In the genomic region with DNA sequence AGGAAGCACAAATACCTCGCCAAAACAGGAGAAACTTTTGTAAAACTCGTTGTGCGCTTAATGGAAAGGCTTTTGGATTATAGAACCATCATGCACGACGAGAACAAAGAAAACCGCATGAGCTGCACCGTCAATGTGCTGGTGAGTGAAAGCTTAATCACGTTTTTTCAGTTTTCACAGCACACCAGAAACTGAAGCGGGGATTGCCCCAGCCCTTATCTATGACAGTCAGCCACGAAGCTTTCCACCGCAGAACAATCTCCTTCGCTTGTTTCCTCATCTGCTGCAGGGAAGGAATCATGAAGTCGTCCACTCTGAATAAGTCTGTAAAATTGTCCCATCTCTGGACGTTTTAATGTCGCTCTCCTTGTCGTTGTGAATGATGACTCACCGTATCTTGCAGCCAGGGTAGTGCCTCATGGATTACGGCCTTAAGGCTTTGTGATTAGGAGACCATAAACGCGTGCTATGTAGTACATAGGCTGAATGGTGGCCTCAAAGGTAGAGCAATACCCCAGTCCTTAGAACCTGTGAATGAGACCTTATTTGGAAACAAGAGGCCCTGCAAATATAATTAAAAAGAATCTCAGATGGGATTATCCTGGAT, we compare ENCODE assay signal across 23 cellular contexts.
DNase-seq lines count a peak whose midpoint lies in the region; ATAC-seq, FAIRE-seq and TF ChIP-seq lines count a peak whose summit lies in the region.
"Had no signal": no experiment of that assay in that cellular context is flagged by ENCODE, and none has a peak within 500 bp of the region (broad histone marks: within the 10 kb centered on the region; RNA-seq: fewer than 3 reads in every experiment).

No MANE protein-coding gene starts in this region.

- H3K36me3 ChIP-seq in SJCRH30 (peaks cover 12% of the 10 kb centered on the region), K562 (ENCODE audit: control insufficient read depth, insufficient read depth, low read length) (no peaks in the 10 kb centered on the region), HAP-1 (replicated peaks) (no peaks in the 10 kb centered on the region), endodermal cell (ENCODE audit: control insufficient read depth, insufficient read depth, low read length) (peaks cover 22% of the 10 kb centered on the region)

- H3K9me1 ChIP-seq in K562 (ENCODE audit: control insufficient read depth, insufficient read depth, low read length) = no peaks in the 10 kb centered on the region

- H3K4me3 Mint-ChIP-seq in endodermal cell = no peak overlapping the region
- H3K4me3 Mint-ChIP-seq: CD14-positive monocyte; CD8-positive, alpha-beta memory T cell had no signal

- no peak for TF ChIP-seq EP300 in K562 (IDR thresholded peaks at IDR 0.05; ENCODE audit: low read length)

- no peak overlapping the region for H2AFZ ChIP-seq in K562 (ENCODE audit: low read depth, low read length)

- intact Hi-C loops in K562 (cut with micrococcal nuclease) = no loop called here

- no TSS peak for BruUV-seq in K562 (replicated peaks; lab: Mats Ljungman, UMichigan)

- peak; percentile 42 for DNase-seq in CMK (ENCODE audit: low read depth)
- DNase-seq in SJCRH30 = peak in 1 of 2 experiments; percentile 18
- DNase-seq in K562 (ENCODE audit: extremely low read depth in 1 of 4, low spot score in 3 of 4) = peak in 3 of 4 experiments; percentile 5 to 31 (median 10)
- DNase-seq in GM19239 (ENCODE audit: insufficient read length, low spot score) = no peak
- no peak for DNase-seq in HAP-1 (ENCODE audit: low spot score in 2 of 2)
- no peak for DNase-seq in endodermal cell
- DNase-seq: Calu3; CD8-positive, alpha-beta memory T cell; DMS79 treated with DMSO at 0.1 percent for 48 hours; GF-D8; Karpas-422; NCI-H1092 treated with DMSO at 0.1 percent for 48 hours; NCI-H1436; NCI-H187; NCI-H2081 treated with DMSO at 0.1 percent for 48 hours; NCI-H226; NCI-H774; Peyer's patch; SHP77 treated with DMSO at 0.1 percent for 48 hours had no signal

- CTCF ChIA-PET in K562 (lab: Yijun Ruan, JAX; ENCODE audit: low intra/inter-chr PET ratio) = no interaction called here

- H3K9me3 ChIP-seq in SJCRH30 (replicated peaks) (no peaks in the 10 kb centered on the region), K562 (replicated peaks; ENCODE audit: control insufficient read depth, insufficient read depth, low read depth, low read length) (no peaks in the 10 kb centered on the region), HAP-1 (no peaks in the 10 kb centered on the region), endodermal cell (ENCODE audit: control insufficient read depth, low read length) (no peaks in the 10 kb centered on the region)
- H3K9me3 ChIP-seq: Peyer's patch had no signal

- peaks cover 30% of the 10 kb centered on the region for H3K36me3 Mint-ChIP-seq in endodermal cell (ENCODE audit: low read depth)
- H3K36me3 Mint-ChIP-seq: CD14-positive monocyte; CD8-positive, alpha-beta memory T cell had no signal

- TF ChIP-seq RAD21 in K562 (CRISPR knock-in tag; conservative IDR thresholded peaks at IDR 0.05 in 1 of 2, IDR thresholded peaks at IDR 0.05 in 1 of 2) = no peak

- no peak overlapping the region for H3K4me3 ChIP-seq in SJCRH30
- H3K4me3 ChIP-seq in K562 = no peak overlapping the region
- H3K4me3 ChIP-seq in HAP-1 = no peak overlapping the region
- no peak overlapping the region for H3K4me3 ChIP-seq in endodermal cell (ENCODE audit: low read length)
- H3K4me3 ChIP-seq: Peyer's patch, SK-N-MC had no signal

- FAIRE-seq in K562 (lab: Jason Lieb, UNC) (no peak), GM19239 (lab: Jason Lieb, UNC) (no peak)
- FAIRE-seq: H54 had no signal

- POLR2A ChIA-PET in K562 (lab: Yijun Ruan, JAX) = no interaction called here

- no peaks in the 10 kb centered on the region for H3K9me3 Mint-ChIP-seq in endodermal cell

- TF ChIP-seq CTCF in K562 (IDR thresholded peaks at IDR 0.05 in 2 of 3, conservative IDR thresholded peaks at IDR 0.05 in 1 of 3; ENCODE audit: insufficient read depth in 2 of 3, low read depth in 1 of 3, low read length in 3 of 3) (no peak), endodermal cell (conservative IDR thresholded peaks at IDR 0.05) (no peak)

- H3K4me1 ChIP-seq in SJCRH30 (peaks cover 38% of the 10 kb centered on the region), K562 (replicated peaks in 1 of 2; ENCODE audit: control insufficient read depth in 2 of 2, insufficient read depth in 2 of 2, low read length in 2 of 2) (no peaks in the 10 kb centered on the region), HAP-1 (no peaks in the 10 kb centered on the region), endodermal cell (ENCODE audit: control insufficient read depth, insufficient read depth, low read length) (no peaks in the 10 kb centered on the region)
- H3K4me1 ChIP-seq: Peyer's patch had no signal

- no peaks in the 10 kb centered on the region for H3K79me2 ChIP-seq in K562 (ENCODE audit: control insufficient read depth, insufficient read depth, low read length)

- H3K27me3 ChIP-seq in SJCRH30 (no peaks in the 10 kb centered on the region), K562 (ENCODE audit: control insufficient read depth in 2 of 2, insufficient read depth in 2 of 2, low read length in 2 of 2) (no peaks in the 10 kb centered on the region), HAP-1 (ENCODE audit: low read depth) (no peaks in the 10 kb centered on the region), endodermal cell (ENCODE audit: control insufficient read depth, insufficient read depth, low read length, poor library complexity, severe bottlenecking) (no peaks in the 10 kb centered on the region)
- H3K27me3 ChIP-seq: Peyer's patch had no signal

- H3K27me3 Mint-ChIP-seq in endodermal cell (ENCODE audit: insufficient read depth) = no peaks in the 10 kb centered on the region

- ATAC-seq in K562 (peak; percentile 49), HG03439 (IDR thresholded peaks at IDR 0.05; ENCODE audit: unreplicated experiment) (no peak)

- no peaks in the 10 kb centered on the region for H4K20me1 ChIP-seq in K562 (replicated peaks; ENCODE audit: control insufficient read depth, insufficient read depth, low read length)

- WGBS in K562 (ENCODE audit: insufficient coverage, low coverage, missing lambda C conversion rate) = under 1% methylated on average over 17 of the region's 20 CpGs
- WGBS in endodermal cell (ENCODE audit: insufficient coverage in 1 of 2, insufficient read length in 1 of 2), 2 experiments = 95 to 97% methylated on average over 19 to 20 of the region's 20 CpGs

- in situ Hi-C loops in K562 (cut with MboI) = no loop called here
- in situ Hi-C loops in HAP-1 (cut with MboI; ENCODE audit: low sequenced_read_pairs) = no loop called here

- H3K9ac ChIP-seq in K562 (ENCODE audit: insufficient read depth in 1 of 2, low read depth in 2 of 2, low read length in 2 of 2) (no peak overlapping the region), endodermal cell (ENCODE audit: extremely low read depth, low read length, poor library complexity, severe bottlenecking) (no peak overlapping the region)

- no peaks in the 10 kb centered on the region for H3K4me1 Mint-ChIP-seq in endodermal cell
- H3K4me1 Mint-ChIP-seq: CD14-positive monocyte; CD8-positive, alpha-beta memory T cell had no signal

- H3K4me2 ChIP-seq in K562 (ENCODE audit: insufficient read depth, low read length) = no peak overlapping the region

- TF ChIP-seq POLR2A in K562 (conservative IDR thresholded peaks at IDR 0.05) = no peak

- no peak overlapping the region for H3K27ac Mint-ChIP-seq in endodermal cell
- H3K27ac Mint-ChIP-seq: CD8-positive, alpha-beta memory T cell had no signal

- H3K27ac ChIP-seq in SJCRH30 = peak overlapping the region; percentile 79
- no peak overlapping the region for H3K27ac ChIP-seq in K562 (ENCODE audit: extremely low read depth, low read depth, low read length)
- no peak overlapping the region for H3K27ac ChIP-seq in endodermal cell (ENCODE audit: low read depth, low read length)
- H3K27ac ChIP-seq: Peyer's patch, SK-N-MC had no signal

TF ChIP-seq in K562, 482 proteins besides CTCF, POLR2A, EP300 and RAD21 (continues in another document):
- TF ChIP-seq TCF3 (CRISPR knock-in tag; IDR thresholded peaks at IDR 0.05) = peak; percentile 66
- peak; percentile 41 for TF ChIP-seq CBFA2T2 (conservative IDR thresholded peaks at IDR 0.05)
- TF ChIP-seq, protein P1, sequence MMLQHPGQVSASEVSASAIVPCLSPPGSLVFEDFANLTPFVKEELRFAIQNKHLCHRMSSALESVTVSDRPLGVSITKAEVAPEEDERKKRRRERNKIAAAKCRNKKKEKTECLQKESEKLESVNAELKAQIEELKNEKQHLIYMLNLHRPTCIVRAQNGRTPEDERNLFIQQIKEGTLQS (IDR thresholded peaks at IDR 0.05) = peak; percentile 40
- TF ChIP-seq, protein P1 (CRISPR knock-in tag; conservative IDR thresholded peaks at IDR 0.05) = no peak
- TF ChIP-seq, protein P2, sequence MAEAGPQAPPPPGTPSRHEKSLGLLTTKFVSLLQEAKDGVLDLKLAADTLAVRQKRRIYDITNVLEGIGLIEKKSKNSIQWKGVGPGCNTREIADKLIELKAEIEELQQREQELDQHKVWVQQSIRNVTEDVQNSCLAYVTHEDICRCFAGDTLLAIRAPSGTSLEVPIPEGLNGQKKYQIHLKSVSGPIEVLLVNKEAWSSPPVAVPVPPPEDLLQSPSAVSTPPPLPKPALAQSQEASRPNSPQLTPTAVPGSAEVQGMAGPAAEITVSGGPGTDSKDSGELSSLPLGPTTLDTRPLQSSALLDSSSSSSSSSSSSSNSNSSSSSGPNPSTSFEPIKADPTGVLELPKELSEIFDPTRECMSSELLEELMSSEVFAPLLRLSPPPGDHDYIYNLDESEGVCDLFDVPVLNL (CRISPR knock-in tag; IDR thresholded peaks at IDR 0.05; ENCODE audit: low read depth) = no peak
- no peak for TF ChIP-seq PURB (CRISPR knock-in tag; IDR thresholded peaks at IDR 0.05; ENCODE audit: low read depth)
- no peak for TF ChIP-seq NFIX (CRISPR knock-in tag; IDR thresholded peaks at IDR 0.05; ENCODE audit: low read depth)
- TF ChIP-seq CBFA2T3 (IDR thresholded peaks at IDR 0.05) = peak; percentile 70
- TF ChIP-seq U2AF1 (optimal IDR thresholded peaks at IDR 0.05; ENCODE audit: low read depth, low read length) = no peak
- TF ChIP-seq EWSR1 (IDR thresholded peaks at IDR 0.05; ENCODE audit: borderline replicate concordance, low read depth, partially characterized antibody) = no peak
- TF ChIP-seq ZNF830 (CRISPR knock-in tag; IDR thresholded peaks at IDR 0.05) = no peak
- TF ChIP-seq MYNN (IDR thresholded peaks at IDR 0.05) = no peak
- no peak for TF ChIP-seq MYNN (CRISPR knock-in tag; IDR thresholded peaks at IDR 0.05)
- TF ChIP-seq ZNF217 (CRISPR knock-in tag; IDR thresholded peaks at IDR 0.05) = no peak
- TF ChIP-seq TAL1 (IDR thresholded peaks at IDR 0.05) = peak; percentile 47; the same call in 1 of the 2 replicates
- no peak for TF ChIP-seq CHCHD3 (CRISPR knock-in tag; IDR thresholded peaks at IDR 0.05)
- no peak for TF ChIP-seq ZSCAN29 (IDR thresholded peaks at IDR 0.05)
- no peak for TF ChIP-seq NCOA1 (IDR thresholded peaks at IDR 0.05; ENCODE audit: low read depth)
- TF ChIP-seq FOXA3 (CRISPR knock-in tag; conservative IDR thresholded peaks at IDR 0.05 in 1 of 2, IDR thresholded peaks at IDR 0.05 in 1 of 2) = no peak

Comparison
In these comparisons a context has a peak if more than half of its experiments do, and no peak if none do; other contexts are left out.
1. DNase-seq: peak in CMK (single experiment) and K562 (3 of 4); none in GM19239 (single experiment), HAP-1 (0 of 2) and endodermal cell (single experiment).